Comparison of ENCODE assay signal across 9 cellular contexts in genomic region chr7:50379082-50379481, GRCh38.
A peak's percentile ranks its signal among the peaks of the same experiment; 100 is the strongest.
DNase-seq lines count a peak whose midpoint lies in the region; TF ChIP-seq lines count a peak whose summit lies in the region.
"Had no signal": no experiment of that assay in that cellular context is flagged by ENCODE, and none has a peak within 500 bp of the region (broad histone marks: within the 10 kb centered on the region; RNA-seq: fewer than 3 reads in every experiment).

No MANE protein-coding gene starts in this region.

- H2AK5ac ChIP-seq in trophoblast cell (ENCODE audit: low read length), result no peak overlapping the region

- H3K4me2 ChIP-seq in trophoblast cell (ENCODE audit: low read length), result peak overlapping the region; percentile 40

- no peak overlapping the region for H3K18ac ChIP-seq in trophoblast cell (ENCODE audit: low read length)

- H4K91ac ChIP-seq in trophoblast cell (ENCODE audit: low read depth, low read length), result no peak overlapping the region

- TF ChIP-seq POLR2A in lower leg skin (IDR thresholded peaks at IDR 0.05), result no peak

- H4K8ac ChIP-seq in trophoblast cell (ENCODE audit: low read depth, low read length), result no peak overlapping the region

- no peak overlapping the region for H3K23ac ChIP-seq in trophoblast cell (ENCODE audit: low read length)

- TF ChIP-seq CTCF in choroid plexus epithelial cell (conservative IDR thresholded peaks at IDR 0.05; ENCODE audit: low read depth, low read length) (no peak), lower leg skin (IDR thresholded peaks at IDR 0.05) (no peak)

- no peak overlapping the region for H3K4ac ChIP-seq in trophoblast cell (ENCODE audit: low read depth, low read length)

- no peak overlapping the region for H4K12ac ChIP-seq in trophoblast cell (ENCODE audit: low read depth, low read length)

- no peaks in the 10 kb centered on the region for H3K27me3 ChIP-seq in trophoblast cell (ENCODE audit: insufficient read depth, low read length)

- no CpG with 5 or more reads among the region's 10 CpGs for WGBS in trophoblast cell (ENCODE audit: extremely low coverage, insufficient coverage, insufficient read length)
- 30 to 38% methylated on average over 10 of the region's 10 CpGs for WGBS in lower leg skin, 2 donors

- H2BK5ac ChIP-seq in trophoblast cell (ENCODE audit: low read depth, low read length, poor library complexity), result no peak overlapping the region

- H2AFZ ChIP-seq in trophoblast cell (ENCODE audit: insufficient read depth, low read length, poor library complexity), result no peak overlapping the region

- peaks cover 2% of the 10 kb centered on the region in 2 experiments for H3K4me1 ChIP-seq in trophoblast cell (ENCODE audit: control insufficient read depth in 1 of 2, insufficient read depth in 2 of 2, low read length in 2 of 2)

- intact Hi-C loops in lower leg skin (cut with DNase I; ENCODE audit: low total_unique reads), result no loop called here

- peaks cover 2% of the 10 kb centered on the region for H3K79me1 ChIP-seq in trophoblast cell (ENCODE audit: low read length)

- H3K9ac ChIP-seq in trophoblast cell (ENCODE audit: low read length), result no peak overlapping the region

- H3K27ac ChIP-seq in trophoblast cell (ENCODE audit: low read depth, low read length), result no peak overlapping the region
- H3K27ac ChIP-seq: 22Rv1 had no signal

- DNase-seq in NCI-H1417 (lab: John Stamatoyannopoulos, UW) (peak in 2 of 3 experiments; percentile 72 to 88), NCI-H1417 treated with DMSO at 0.1 percent for 48 hours (lab: John Stamatoyannopoulos, UW) (no peak), NCI-H69 (lab: John Stamatoyannopoulos, UW) (peak; percentile 92), choroid plexus epithelial cell (ENCODE audit: low read depth) (peak; percentile 2), trophoblast cell (peak; percentile 71 to 77), GM19238 (ENCODE audit: insufficient read length, low spot score) (no peak), lower leg skin (ENCODE audit: low spot score in 2 of 2) (no peak), HCEC 1CT (no peak)

- H3K14ac ChIP-seq in trophoblast cell (ENCODE audit: low read length), result no peak overlapping the region

- no peaks in the 10 kb centered on the region for H3K9me3 ChIP-seq in trophoblast cell (ENCODE audit: insufficient read depth, low read depth, low read length)

- H2BK12ac ChIP-seq in trophoblast cell (ENCODE audit: low read length), result no peak overlapping the region

- H3K79me2 ChIP-seq in trophoblast cell (ENCODE audit: control insufficient read depth, insufficient read depth, low read length, poor library complexity), result no peaks in the 10 kb centered on the region

- no peaks in the 10 kb centered on the region for H3K36me3 ChIP-seq in trophoblast cell (ENCODE audit: control insufficient read depth in 1 of 2, insufficient read depth in 2 of 2, low read length in 2 of 2)

- H2BK120ac ChIP-seq in trophoblast cell (ENCODE audit: insufficient read depth, low read length, poor library complexity), result no peak overlapping the region

- H3K4me3 ChIP-seq in choroid plexus epithelial cell (ENCODE audit: low read depth, low read length) (no peak overlapping the region), trophoblast cell (ENCODE audit: low read depth, low read length) (no peak overlapping the region), lower leg skin (ENCODE audit: low read depth, poor library complexity, severe bottlenecking) (no peak overlapping the region)

Comparison
In these comparisons a context has a peak if more than half of its experiments do, and no peak if none do; other contexts are left out.
1. DNase-seq: peak in NCI-H1417 (2 of 3), NCI-H69 (single experiment), choroid plexus epithelial cell (single experiment) and trophoblast cell (2 of 2); none in NCI-H1417 treated with DMSO at 0.1 percent for 48 hours (single experiment), GM19238 (single experiment), lower leg skin (0 of 2) and HCEC 1CT (single experiment).